In genomic region chrX:154049209-154050112, GRCh38 we compare ENCODE assay signal across 15 cellular contexts. TPM values are rescaled to one million over a fixed set of nuclear protein-coding genes. Genes with fewer than 3 reads are reported as not detected.
A peak's percentile ranks its signal among the peaks of the same experiment; 100 is the strongest.
DNase-seq lines count a peak whose midpoint lies in the region; TF ChIP-seq lines count a peak whose summit lies in the region.
"Had no signal": no experiment of that assay in that cellular context is flagged by ENCODE, and none has a peak within 500 bp of the region (broad histone marks: within the 10 kb centered on the region; RNA-seq: fewer than 3 reads in every experiment).

No MANE protein-coding gene starts in this region.

- no peak overlapping the region for H2BK5ac ChIP-seq in mesenchymal stem cell (ENCODE audit: low read depth, low read length, poor library complexity, severe bottlenecking)

- no peaks in the 10 kb centered on the region for H3K9me3 Mint-ChIP-seq in activated naive CD8-positive, alpha-beta T cell (ENCODE audit: low read depth)
- H3K9me3 Mint-ChIP-seq in activated naive CD8-positive, alpha-beta T cell treated with anti-CD3 and anti-CD28 coated beads for 36 hours = no peaks in the 10 kb centered on the region
- H3K9me3 Mint-ChIP-seq in activated T-helper 1 cell treated with anti-CD3 and anti-CD28 coated beads, Interleukin-12 subunit alpha, Interleukin-12 subunit beta, Interleukin-2, Interleukin-4 antibody, amounts not matched to agents 30 ng/mL and 10 ng/mL and 1 ng/mL, durations not matched to agents 14 hours and 24 hours and 36 hours = no peaks in the 10 kb centered on the region

- no peak for TF ChIP-seq POLR2A in testis (IDR thresholded peaks at IDR 0.05)
- no peak for TF ChIP-seq POLR2A in thyroid gland (IDR thresholded peaks at IDR 0.05)
- no peak for TF ChIP-seq POLR2A in Peyer's patch (IDR thresholded peaks at IDR 0.05)

- H2BK12ac ChIP-seq in mesenchymal stem cell (ENCODE audit: low read length in 2 of 2) = no peak overlapping the region

- H3K4ac ChIP-seq in mesenchymal stem cell (ENCODE audit: low read depth in 1 of 2, low read length in 2 of 2) = no peak overlapping the region

- H3K79me1 ChIP-seq in mesenchymal stem cell (replicated peaks; ENCODE audit: low read length, poor library complexity, severe bottlenecking) = peaks cover 14% of the 10 kb centered on the region

- no peak overlapping the region for H2BK120ac ChIP-seq in mesenchymal stem cell (ENCODE audit: low read depth, low read length)

- H3K4me1 ChIP-seq in mesenchymal stem cell (ENCODE audit: control insufficient read depth, insufficient read depth, low read depth, low read length) (peaks cover 4% of the 10 kb centered on the region), testis (peaks cover 39% of the 10 kb centered on the region), thyroid gland (peaks cover 33 to 47% of the 10 kb centered on the region in 2 donors), Peyer's patch (peaks cover 0 to 5% (median 0%) of the 10 kb centered on the region in 4 donors)

- no peak overlapping the region for H3K27ac ChIP-seq in mesenchymal stem cell (ENCODE audit: low read length, poor library complexity, severe bottlenecking)
- peak overlapping the region; percentile 11 to 24 for H3K27ac ChIP-seq in testis
- H3K27ac ChIP-seq in thyroid gland = peak overlapping the region in 1 of 3 donors; percentile 28
- H3K27ac ChIP-seq in Peyer's patch = no peak overlapping the region
- H3K27ac ChIP-seq: epithelial cell of prostate, left lung, WERI-Rb-1 had no signal

- no peak overlapping the region for H2BK15ac ChIP-seq in mesenchymal stem cell (ENCODE audit: low read depth, poor library complexity, severe bottlenecking)

- WGBS in mesenchymal stem cell = 97% methylated on average over 13 of the region's 13 CpGs
- 54 to 66% methylated on average over 3 to 13 of the region's 13 CpGs for WGBS in testis, 2 donors
- 42 to 78% methylated on average over 4 to 6 of the region's 13 CpGs for WGBS in thyroid gland, 2 donors

- no peak overlapping the region for H3K4me3 Mint-ChIP-seq in activated naive CD8-positive, alpha-beta T cell
- H3K4me3 Mint-ChIP-seq in activated naive CD8-positive, alpha-beta T cell treated with anti-CD3 and anti-CD28 coated beads for 36 hours = no peak overlapping the region
- no peak overlapping the region for H3K4me3 Mint-ChIP-seq in activated T-helper 1 cell treated with anti-CD3 and anti-CD28 coated beads, Interleukin-12 subunit alpha, Interleukin-12 subunit beta, Interleukin-2, Interleukin-4 antibody, amounts not matched to agents 30 ng/mL and 10 ng/mL and 1 ng/mL, durations not matched to agents 14 hours and 24 hours and 36 hours

- H3K4me2 ChIP-seq in mesenchymal stem cell (ENCODE audit: low read length, poor library complexity, severe bottlenecking) = no peak overlapping the region

- H3K36me3 Mint-ChIP-seq in activated naive CD8-positive, alpha-beta T cell = peaks cover 2% of the 10 kb centered on the region
- peaks cover 14% of the 10 kb centered on the region for H3K36me3 Mint-ChIP-seq in activated naive CD8-positive, alpha-beta T cell treated with anti-CD3 and anti-CD28 coated beads for 36 hours
- peaks cover 19% of the 10 kb centered on the region for H3K36me3 Mint-ChIP-seq in activated T-helper 1 cell treated with anti-CD3 and anti-CD28 coated beads, Interleukin-12 subunit alpha, Interleukin-12 subunit beta, Interleukin-2, Interleukin-4 antibody, amounts not matched to agents 30 ng/mL and 10 ng/mL and 1 ng/mL, durations not matched to agents 14 hours and 24 hours and 36 hours (ENCODE audit: low read depth)

- H3K27me3 Mint-ChIP-seq in activated naive CD8-positive, alpha-beta T cell = no peaks in the 10 kb centered on the region
- H3K27me3 Mint-ChIP-seq in activated naive CD8-positive, alpha-beta T cell treated with anti-CD3 and anti-CD28 coated beads for 36 hours = no peaks in the 10 kb centered on the region
- H3K27me3 Mint-ChIP-seq in activated T-helper 1 cell treated with anti-CD3 and anti-CD28 coated beads, Interleukin-12 subunit alpha, Interleukin-12 subunit beta, Interleukin-2, Interleukin-4 antibody, amounts not matched to agents 30 ng/mL and 10 ng/mL and 1 ng/mL, durations not matched to agents 14 hours and 24 hours and 36 hours (ENCODE audit: insufficient read depth) = no peaks in the 10 kb centered on the region

- peaks cover 0 to 50% of the 10 kb centered on the region in 2 experiments for H3K27me3 ChIP-seq in mesenchymal stem cell (ENCODE audit: control insufficient read depth in 1 of 2, insufficient read depth in 1 of 2, low read length in 2 of 2)
- H3K27me3 ChIP-seq in testis = no peaks in the 10 kb centered on the region
- no peaks in the 10 kb centered on the region for H3K27me3 ChIP-seq in thyroid gland
- H3K27me3 ChIP-seq in Peyer's patch = no peaks in the 10 kb centered on the region
- H3K27me3 ChIP-seq: left lung had no signal

- H3K36me3 ChIP-seq in mesenchymal stem cell (ENCODE audit: control insufficient read depth in 1 of 2, insufficient read depth in 2 of 2, low read depth in 1 of 2, low read length in 2 of 2) (peaks cover 13 to 18% of the 10 kb centered on the region in 2 experiments), testis (ENCODE audit: low read depth, missing control alignments) (no peaks in the 10 kb centered on the region), thyroid gland (no peaks in the 10 kb centered on the region), Peyer's patch (no peaks in the 10 kb centered on the region)
- H3K36me3 ChIP-seq: left lung had no signal

- no peaks in the 10 kb centered on the region for H3K9me3 ChIP-seq in mesenchymal stem cell (ENCODE audit: control insufficient read depth, low read length)
- no peaks in the 10 kb centered on the region for H3K9me3 ChIP-seq in testis
- H3K9me3 ChIP-seq in thyroid gland = no peaks in the 10 kb centered on the region
- H3K9me3 ChIP-seq in Peyer's patch = no peaks in the 10 kb centered on the region
- H3K9me3 ChIP-seq: left lung had no signal

- TF ChIP-seq CTCF in testis (IDR thresholded peaks at IDR 0.05) (no peak), thyroid gland (IDR thresholded peaks at IDR 0.05) (no peak), Peyer's patch (IDR thresholded peaks at IDR 0.05) (no peak)

- intact Hi-C loops in activated T-helper 1 cell treated with anti-CD3 and anti-CD28 coated beads, Interleukin-12 subunit alpha, Interleukin-12 subunit beta, Interleukin-2, Interleukin-4 antibody, amounts not matched to agents 30 ng/mL and 10 ng/mL and 1 ng/mL, durations not matched to agents 14 hours and 24 hours and 36 hours (cut with micrococcal nuclease) = loop anchor here (2.0 kb wide), 2 partner anchors 29 to 125 kb away; no protein-coding TSS in a partner anchor
- intact Hi-C loops in testis (cut with DNase I; ENCODE audit: low total_unique reads) (no loop called here), thyroid gland (cut with DNase I) (loop anchor here (5.0 kb wide), 1 partner anchor 37 kb away; no protein-coding TSS in a partner anchor)

- peak overlapping the region; percentile 42 for H4K8ac ChIP-seq in mesenchymal stem cell (ENCODE audit: low read length)

- peaks cover 32% of the 10 kb centered on the region for H3K4me1 Mint-ChIP-seq in activated naive CD8-positive, alpha-beta T cell (ENCODE audit: low read depth)
- peaks cover 23% of the 10 kb centered on the region for H3K4me1 Mint-ChIP-seq in activated naive CD8-positive, alpha-beta T cell treated with anti-CD3 and anti-CD28 coated beads for 36 hours
- peaks cover 9% of the 10 kb centered on the region for H3K4me1 Mint-ChIP-seq in activated T-helper 1 cell treated with anti-CD3 and anti-CD28 coated beads, Interleukin-12 subunit alpha, Interleukin-12 subunit beta, Interleukin-2, Interleukin-4 antibody, amounts not matched to agents 30 ng/mL and 10 ng/mL and 1 ng/mL, durations not matched to agents 14 hours and 24 hours and 36 hours (ENCODE audit: low read depth)

- H3K18ac ChIP-seq in mesenchymal stem cell (ENCODE audit: low read depth in 1 of 2, low read length in 2 of 2) = peak overlapping the region in 1 of 2 experiments; percentile 50

- DNase-seq in activated naive CD8-positive, alpha-beta T cell treated with anti-CD3 and anti-CD28 coated beads for 36 hours = no peak
- DNase-seq in activated T-helper 1 cell treated with anti-CD3 and anti-CD28 coated beads, Interleukin-12 subunit alpha, Interleukin-12 subunit beta, Interleukin-2, Interleukin-4 antibody, amounts not matched to agents 30 ng/mL and 10 ng/mL and 1 ng/mL, durations not matched to agents 14 hours and 24 hours and 36 hours (ENCODE audit: low spot score) = no peak
- DNase-seq in mesenchymal stem cell (no peak), testis (no peak), thyroid gland (no peak), Peyer's patch (no peak)
- no peak for DNase-seq in activated effector memory CD4-positive, alpha-beta T cell treated with Interleukin-2 at 50 U/mL for 16 hours
- DNase-seq: caudate nucleus; hypothalamus; left lung; occipital lobe; stimulated activated CD4-positive, alpha-beta T cell treated with anti-CD3 and anti-CD28 coated beads, Interleukin-15, amount 100 ng/mL, for 24 hours; WERI-Rb-1 had no signal

- peak overlapping the region in 1 of 2 experiments; percentile 32 for H3K14ac ChIP-seq in mesenchymal stem cell (ENCODE audit: low read length in 2 of 2)

- no peak overlapping the region for H2AK5ac ChIP-seq in mesenchymal stem cell (ENCODE audit: low read length, severe bottlenecking)

- no peak overlapping the region for H4K91ac ChIP-seq in mesenchymal stem cell (ENCODE audit: low read length)

- H3K4me3 ChIP-seq in mesenchymal stem cell (ENCODE audit: insufficient read depth in 1 of 2, low read depth in 1 of 2, low read length in 2 of 2) = no peak overlapping the region
- H3K4me3 ChIP-seq in testis = no peak overlapping the region
- no peak overlapping the region for H3K4me3 ChIP-seq in thyroid gland (replicated peaks in 1 of 3)
- H3K4me3 ChIP-seq in Peyer's patch = no peak overlapping the region
- H3K4me3 ChIP-seq: left lung had no signal

- H2AFZ ChIP-seq in mesenchymal stem cell (ENCODE audit: low read depth, low read length) = no peak overlapping the region

- H3K9ac ChIP-seq in mesenchymal stem cell (ENCODE audit: low read length) = no peak overlapping the region

- no peak overlapping the region for H3K23ac ChIP-seq in mesenchymal stem cell (ENCODE audit: low read length in 2 of 2)

- H3K27ac Mint-ChIP-seq in activated naive CD8-positive, alpha-beta T cell = peak overlapping the region; percentile 68
- no peak overlapping the region for H3K27ac Mint-ChIP-seq in activated naive CD8-positive, alpha-beta T cell treated with anti-CD3 and anti-CD28 coated beads for 36 hours
- peak overlapping the region; percentile 71 for H3K27ac Mint-ChIP-seq in activated T-helper 1 cell treated with anti-CD3 and anti-CD28 coated beads, Interleukin-12 subunit alpha, Interleukin-12 subunit beta, Interleukin-2, Interleukin-4 antibody, amounts not matched to agents 30 ng/mL and 10 ng/mL and 1 ng/mL, durations not matched to agents 14 hours and 24 hours and 36 hours

RNA-seq across cellular contexts. Expression of gene IRAK1, which starts 29.8 kb away (rescaled TPM):
- total RNA-seq in activated naive CD8-positive, alpha-beta T cell treated with anti-CD3 and anti-CD28 coated beads for 36 hours = 100 to 1,000 TPM; 155 to 159 TPM
- 165 and 172 TPM in 2 replicates for total RNA-seq in activated T-helper 1 cell treated with anti-CD3 and anti-CD28 coated beads, Interleukin-12 subunit alpha, Interleukin-12 subunit beta, Interleukin-2, Interleukin-4 antibody, amounts not matched to agents 30 ng/mL and 10 ng/mL and 1 ng/mL, durations not matched to agents 14 hours and 24 hours and 36 hours
- polyA plus RNA-seq in mesenchymal stem cell (2013, experiment 1 of 2) = 92.3 TPM
- polyA plus RNA-seq in mesenchymal stem cell (2013, experiment 2 of 2) = 88.1 TPM
- total RNA-seq in testis = 10 to 100 TPM; 77.6 to 90.8 TPM
- polyA plus RNA-seq in testis (ENCODE audit: insufficient read depth, low read depth, low replicate concordance) = 48.6 TPM
- total RNA-seq in thyroid gland = 10 to 100 TPM; 36.4 to 53.1 (median 42.8) TPM
- 100 to 1,000 TPM; 111 to 150 (median 122) TPM for total RNA-seq in Peyer's patch

RNA-seq across cellular contexts. Expression of gene MECP2, which starts 48.1 kb away (rescaled TPM):
- total RNA-seq in activated naive CD8-positive, alpha-beta T cell treated with anti-CD3 and anti-CD28 coated beads for 36 hours = 10 to 100 TPM; 50.9 to 53.1 TPM
- total RNA-seq in activated T-helper 1 cell treated with anti-CD3 and anti-CD28 coated beads, Interleukin-12 subunit alpha, Interleukin-12 subunit beta, Interleukin-2, Interleukin-4 antibody, amounts not matched to agents 30 ng/mL and 10 ng/mL and 1 ng/mL, durations not matched to agents 14 hours and 24 hours and 36 hours = 53.4 and 59.4 TPM in 2 replicates
- 19.1 TPM for polyA plus RNA-seq in mesenchymal stem cell (2013, experiment 1 of 2)
- 20.5 TPM for polyA plus RNA-seq in mesenchymal stem cell (2013, experiment 2 of 2)
- total RNA-seq in testis (10 to 100 TPM; 85.4 to 86.4 TPM), thyroid gland (10 to 100 TPM; 47.7 to 93.3 (median 61.1) TPM), Peyer's patch (100 to 1,000 TPM in 1 of 4 donors, 10 to 100 TPM in 3; 39.8 to 147 (median 55.4) TPM)
- polyA plus RNA-seq in testis (ENCODE audit: insufficient read depth, low read depth, low replicate concordance) = 25.0 TPM

Comparison
In these comparisons a context has a peak if more than half of its experiments do, and no peak if none do; other contexts are left out.
1. H3K27ac ChIP-seq: peak in testis (2 of 2); none in mesenchymal stem cell (single experiment) and Peyer's patch (0 of 4).